Comparison of ENCODE assay signal across 18 cellular contexts in genomic region chr21:29121759-29122158, GRCh38. TPM values are rescaled to one million over a fixed set of nuclear protein-coding genes. Genes with fewer than 3 reads are reported as not detected.
DNase-seq lines count a peak whose midpoint lies in the region; ATAC-seq and TF ChIP-seq lines count a peak whose summit lies in the region.
"Had no signal": no experiment of that assay in that cellular context is flagged by ENCODE, and none has a peak within 500 bp of the region (broad histone marks: within the 10 kb centered on the region; RNA-seq: fewer than 3 reads in every experiment).

No MANE protein-coding gene starts in this region.

- H3K27me3 ChIP-seq in KMS-11 (ENCODE audit: insufficient read depth, low read depth): no peaks in the 10 kb centered on the region
- H3K27me3 ChIP-seq: sigmoid colon, tibial nerve had no signal

- no peaks in the 10 kb centered on the region for H3K36me3 ChIP-seq in KMS-11 (ENCODE audit: insufficient read depth)
- H3K36me3 ChIP-seq: sigmoid colon had no signal

- no peak overlapping the region for H2AFZ ChIP-seq in KMS-11 (ENCODE audit: low read depth)

- no peak for TF ChIP-seq CTCF in KMS-11 (conservative IDR thresholded peaks at IDR 0.05; ENCODE audit: low read depth, low read length)

- no peak overlapping the region for H3K9ac ChIP-seq in KMS-11

- H4K20me1 ChIP-seq in KMS-11 (ENCODE audit: insufficient read depth): no peaks in the 10 kb centered on the region

- no peak overlapping the region for H3K4me3 Mint-ChIP-seq in natural killer cell treated with Interleukin-12 subunit alpha and Interleukin-12 subunit beta and Interleukin-15 and Interleukin-18, amount 100 ng/mL, for 72 hours
- H3K4me3 Mint-ChIP-seq: naive thymus-derived CD8-positive, alpha-beta T cell had no signal

- 0 out of 2 replicates have a peak overlapping the region, but pooled peaks have one; percentile 10 for H3K27ac ChIP-seq in KMS-11
- H3K27ac ChIP-seq: coronary artery, sigmoid colon, tibial nerve had no signal

- no peaks in the 10 kb centered on the region for H3K9me3 Mint-ChIP-seq in natural killer cell treated with Interleukin-12 subunit alpha and Interleukin-12 subunit beta and Interleukin-15 and Interleukin-18, amount 100 ng/mL, for 72 hours
- H3K9me3 Mint-ChIP-seq: naive thymus-derived CD8-positive, alpha-beta T cell had no signal

- no peak for DNase-seq in natural killer cell treated with Interleukin-12 subunit alpha and Interleukin-12 subunit beta and Interleukin-15 and Interleukin-18, amount 100 ng/mL, for 72 hours (ENCODE audit: low spot score)
- DNase-seq in stimulated activated CD4-positive, alpha-beta T cell treated with anti-CD3 and anti-CD28 coated beads, Interleukin-4, amount 100 ng/mL, for 24 hours: no peak
- DNase-seq in GM03348 (ENCODE audit: low spot score): no peak
- DNase-seq: activated CD8-positive, alpha-beta memory T cell treated with anti-CD3 and anti-CD28 coated beads, Interleukin-2, amount 50 U/mL, for 4 hours; islet precursor cell; naive thymus-derived CD8-positive, alpha-beta T cell; NCI-H2081; PC-3; sigmoid colon; T-helper 9 cell had no signal

- no peaks in the 10 kb centered on the region for H3K79me2 ChIP-seq in KMS-11 (ENCODE audit: insufficient read depth, low read depth)

- peaks cover 66% of the 10 kb centered on the region for H3K4me1 ChIP-seq in KMS-11 (ENCODE audit: low read depth, poor library complexity, severe bottlenecking)
- H3K4me1 ChIP-seq: sigmoid colon, tibial nerve had no signal

- no peaks in the 10 kb centered on the region for H3K27me3 Mint-ChIP-seq in natural killer cell treated with Interleukin-12 subunit alpha and Interleukin-12 subunit beta and Interleukin-15 and Interleukin-18, amount 100 ng/mL, for 72 hours
- H3K27me3 Mint-ChIP-seq: naive thymus-derived CD8-positive, alpha-beta T cell had no signal

- H3K27ac Mint-ChIP-seq in natural killer cell treated with Interleukin-12 subunit alpha and Interleukin-12 subunit beta and Interleukin-15 and Interleukin-18, amount 100 ng/mL, for 72 hours: no peak overlapping the region
- H3K27ac Mint-ChIP-seq: naive thymus-derived CD8-positive, alpha-beta T cell had no signal

- peak; percentile 55 for ATAC-seq in GM18498 (IDR thresholded peaks at IDR 0.05; ENCODE audit: unreplicated experiment)
- ATAC-seq in GM19438 (IDR thresholded peaks at IDR 0.05; ENCODE audit: low read depth, unreplicated experiment): peak; percentile 52
- ATAC-seq in HG02852 (IDR thresholded peaks at IDR 0.05; ENCODE audit: unreplicated experiment): peak; percentile 73
- ATAC-seq in natural killer cell treated with Interleukin-12 subunit alpha and Interleukin-12 subunit beta and Interleukin-15 and Interleukin-18, amount 100 ng/mL, for 72 hours: no peak
- ATAC-seq in SK-N-SH treated with all-trans-retinoic acid at 6 μM for 48 hours: no peak
- ATAC-seq: HepG2; naive thymus-derived CD8-positive, alpha-beta T cell; PC-3 had no signal

- H3K36me3 Mint-ChIP-seq in natural killer cell treated with Interleukin-12 subunit alpha and Interleukin-12 subunit beta and Interleukin-15 and Interleukin-18, amount 100 ng/mL, for 72 hours: no peaks in the 10 kb centered on the region

- H3K4me2 ChIP-seq in KMS-11: no peak overlapping the region

- H3K4me3 ChIP-seq in KMS-11 (IDR thresholded peaks at IDR 0.05; ENCODE audit: insufficient read depth, low read depth, low read length): no peak overlapping the region
- H3K4me3 ChIP-seq: coronary artery, sigmoid colon, tibial nerve had no signal

- no peaks in the 10 kb centered on the region for H3K4me1 Mint-ChIP-seq in natural killer cell treated with Interleukin-12 subunit alpha and Interleukin-12 subunit beta and Interleukin-15 and Interleukin-18, amount 100 ng/mL, for 72 hours (ENCODE audit: low read depth in 2 of 2)
- H3K4me1 Mint-ChIP-seq: naive thymus-derived CD8-positive, alpha-beta T cell had no signal

TF ChIP-seq in SK-N-SH treated with all-trans-retinoic acid at 6 μM for 48 hours, 23 proteins besides CTCF, POLR2A, EP300 and RAD21 (continues in another document):
- TF ChIP-seq CSRNP3 (CRISPR knock-in tag; IDR thresholded peaks at IDR 0.05) (no peak), ZC3H10 (CRISPR knock-in tag; IDR thresholded peaks at IDR 0.05) (no peak), ISL1 (CRISPR knock-in tag; IDR thresholded peaks at IDR 0.05) (no peak), ZNF565 (CRISPR knock-in tag; conservative IDR thresholded peaks at IDR 0.05; ENCODE audit: low read depth) (no peak), TOX (CRISPR knock-in tag; IDR thresholded peaks at IDR 0.05; ENCODE audit: borderline replicate concordance) (no peak), ARNTL (CRISPR knock-in tag; IDR thresholded peaks at IDR 0.05; ENCODE audit: borderline replicate concordance, low read depth) (no peak), SNAI2 (CRISPR knock-in tag; IDR thresholded peaks at IDR 0.05) (no peak), CREB5 (CRISPR knock-in tag; IDR thresholded peaks at IDR 0.05; ENCODE audit: low read depth) (no peak), BACH2 (CRISPR knock-in tag; IDR thresholded peaks at IDR 0.05; ENCODE audit: borderline replicate concordance) (no peak), PPARA (CRISPR knock-in tag; IDR thresholded peaks at IDR 0.05; ENCODE audit: borderline replicate concordance) (no peak), CSDC2 (CRISPR knock-in tag; IDR thresholded peaks at IDR 0.05) (no peak), GLIS3 (CRISPR knock-in tag; IDR thresholded peaks at IDR 0.05) (no peak), ZNF70 (CRISPR knock-in tag; IDR thresholded peaks at IDR 0.05) (no peak), RARB (CRISPR knock-in tag; IDR thresholded peaks at IDR 0.05) (no peak), TSHZ2 (CRISPR knock-in tag; IDR thresholded peaks at IDR 0.05) (no peak)

RNA-seq across cellular contexts. Expression of gene MAP3K7CL, which starts 8.7 kb away (rescaled TPM):
- total RNA-seq in natural killer cell treated with Interleukin-12 subunit alpha and Interleukin-12 subunit beta and Interleukin-15 and Interleukin-18, amount 100 ng/mL, for 72 hours: 1 to 10 TPM; 2.4 to 6.1 TPM

RNA-seq across cellular contexts. Expression of gene CCT8, which starts 48.3 kb away (rescaled TPM):
- total RNA-seq in natural killer cell treated with Interleukin-12 subunit alpha and Interleukin-12 subunit beta and Interleukin-15 and Interleukin-18, amount 100 ng/mL, for 72 hours: 100 to 1,000 TPM; 269 to 354 TPM

Comparison
In these comparisons a context has a peak if more than half of its experiments do, and no peak if none do; other contexts are left out.
1. ATAC-seq: peak in GM18498 (single experiment), GM19438 (single experiment) and HG02852 (single experiment); none in natural killer cell treated with Interleukin-12 subunit alpha and Interleukin-12 subunit beta and Interleukin-15 and Interleukin-18, amount 100 ng/mL, for 72 hours (0 of 2) and SK-N-SH treated with all-trans-retinoic acid at 6 μM for 48 hours (single experiment).